Comparison of ENCODE assay signal across 14 cellular contexts in the genomic region with DNA sequence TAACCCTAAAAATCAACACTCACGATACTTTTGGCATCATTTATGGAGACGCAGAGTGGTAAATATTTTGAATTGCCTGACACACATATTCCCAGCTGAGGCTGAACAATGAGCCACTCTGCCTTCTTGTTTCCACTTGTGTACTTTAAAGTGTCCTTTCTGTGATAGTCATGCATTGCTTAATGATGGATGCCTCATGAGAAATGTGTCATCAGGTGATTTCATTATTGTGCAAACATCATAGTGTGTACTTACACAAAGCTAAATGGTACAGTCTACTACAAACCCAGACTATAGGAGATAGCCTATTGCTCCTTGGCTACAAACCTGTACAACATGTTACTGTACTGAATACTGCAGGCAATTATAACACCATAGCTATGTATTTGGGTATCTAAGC. TPM values are rescaled to one million over a fixed set of nuclear protein-coding genes. Genes with fewer than 3 reads are reported as not detected.
DNase-seq lines count a peak whose midpoint lies in the region; ATAC-seq and TF ChIP-seq lines count a peak whose summit lies in the region.
"Had no signal": no experiment of that assay in that cellular context is flagged by ENCODE, and none has a peak within 500 bp of the region (broad histone marks: within the 10 kb centered on the region; RNA-seq: fewer than 3 reads in every experiment).

No MANE protein-coding gene starts in this region.

- no peak for TF ChIP-seq POLR2A in gastrocnemius medialis (IDR thresholded peaks at IDR 0.05)

- no peak overlapping the region for H4K8ac ChIP-seq in H9 (replicated peaks; ENCODE audit: insufficient read length, low read depth, low read length)

- H3K56ac ChIP-seq in H9 (ENCODE audit: insufficient read length, low read depth, low read length) = no peak overlapping the region

- H2BK12ac ChIP-seq in H9 (ENCODE audit: insufficient read length, low read depth, low read length) = no peak overlapping the region

- ATAC-seq in gastrocnemius medialis = peak; percentile 64 to 73

- no peak overlapping the region for H3K14ac ChIP-seq in H9 (ENCODE audit: insufficient read depth, low read length)

- H2AFZ ChIP-seq in H9 (ENCODE audit: low read length) = no peak overlapping the region

- H4K91ac ChIP-seq in H9 (ENCODE audit: insufficient read length, low read depth, low read length) = no peak overlapping the region

- H3K4me2 ChIP-seq in H9 (ENCODE audit: insufficient read depth, insufficient read length, low read length) = no peak overlapping the region

- no peak overlapping the region for H2BK15ac ChIP-seq in H9 (ENCODE audit: low read depth, low read length)

- H3K9me3 ChIP-seq in gastrocnemius medialis (no peaks in the 10 kb centered on the region), H9 (ENCODE audit: control insufficient read depth, low read depth, low read length) (no peaks in the 10 kb centered on the region)
- H3K9me3 ChIP-seq: BE2C, right atrium auricular region, vagina had no signal

- H3K4me1 ChIP-seq in gastrocnemius medialis (no peaks in the 10 kb centered on the region), H9 (ENCODE audit: insufficient read depth, low read length) (no peaks in the 10 kb centered on the region)
- H3K4me1 ChIP-seq: BE2C, right atrium auricular region had no signal

- no peak for TF ChIP-seq CTCF in gastrocnemius medialis (IDR thresholded peaks at IDR 0.05 in 4 of 5, conservative IDR thresholded peaks at IDR 0.05 in 1 of 5)
- TF ChIP-seq CTCF in H9 (conservative IDR thresholded peaks at IDR 0.05) = no peak

- no peaks in the 10 kb centered on the region for H3K79me1 ChIP-seq in H9 (ENCODE audit: insufficient read depth, low read depth, low read length, poor library complexity, severe bottlenecking)

- no peak overlapping the region for H2BK120ac ChIP-seq in H9 (ENCODE audit: low read depth, low read length, poor library complexity, severe bottlenecking)

- H3K4me1 Mint-ChIP-seq in H9 = no peaks in the 10 kb centered on the region
- H3K4me1 Mint-ChIP-seq: activated naive CD4-positive, alpha-beta T cell treated with anti-CD3 and anti-CD28 coated beads, Interleukin-2, amount 10 ng/mL, durations not matched to agents 7 days and 5 days had no signal

- H3K4me3 ChIP-seq in gastrocnemius medialis = no peak overlapping the region
- H3K4me3 ChIP-seq: lung, right atrium auricular region, vagina had no signal

- H3K79me2 ChIP-seq in H9 (ENCODE audit: insufficient read depth, low read length) = no peaks in the 10 kb centered on the region

- H2BK5ac ChIP-seq in H9 (ENCODE audit: insufficient read length, low read length) = no peak overlapping the region

- H3K23ac ChIP-seq in H9 (ENCODE audit: insufficient read length, low read depth, low read length) = no peak overlapping the region

- H2BK20ac ChIP-seq in H9 (ENCODE audit: low read depth, low read length, poor library complexity, severe bottlenecking) = no peak overlapping the region

- intact Hi-C loops in gastrocnemius medialis (cut with DNase I; ENCODE audit: low total_unique reads) = no loop called here

- H3K27ac ChIP-seq in gastrocnemius medialis (no peak overlapping the region), H9 (ENCODE audit: insufficient read length, low read depth, low read length) (no peak overlapping the region)
- H3K27ac ChIP-seq: right atrium auricular region, vagina had no signal

- peaks cover 0 to 28% of the 10 kb centered on the region in 2 donors for H3K36me3 ChIP-seq in gastrocnemius medialis

- H3K9ac ChIP-seq in H9 (ENCODE audit: extremely low read depth, insufficient read length, low read length) = no peak overlapping the region

- DNase-seq in NCI-H510A treated with DMSO at 0.1 percent for 48 hours (lab: John Stamatoyannopoulos, UW) (peak; percentile 19), NCI-H510A (lab: John Stamatoyannopoulos, UW) (no peak), NCI-H774 (lab: John Stamatoyannopoulos, UW) (peak; percentile 67), fibroblast of gingiva (ENCODE audit: low read depth) (peak; percentile 80), gastrocnemius medialis (no peak), H9 (no peak)
- no peak for DNase-seq in activated CD8-positive, alpha-beta memory T cell treated with anti-CD3 and anti-CD28 coated beads, Interleukin-2, amount 50 U/mL, for 4 hours
- no peak for DNase-seq in activated naive CD4-positive, alpha-beta T cell treated with Interleukin-2 at 50 U/mL for 16 hours
- DNase-seq: activated CD4-positive, alpha-beta T cell treated with anti-CD3 and anti-CD28 coated beads for 4 hours; activated naive CD4-positive, alpha-beta T cell treated with anti-CD3 and anti-CD28 coated beads, Interleukin-2, amount 10 ng/mL, durations not matched to agents 7 days and 5 days; BE2C had no signal

- H3K18ac ChIP-seq in H9 (ENCODE audit: insufficient read length, low read depth, low read length) = no peak overlapping the region

- no peaks in the 10 kb centered on the region for H3K27me3 ChIP-seq in gastrocnemius medialis
- no peaks in the 10 kb centered on the region for H3K27me3 ChIP-seq in H9 (ENCODE audit: insufficient read depth, low read length)
- H3K27me3 ChIP-seq: BE2C, right atrium auricular region, vagina had no signal

- H4K5ac ChIP-seq in H9 (ENCODE audit: insufficient read length, low read depth, low read length) = no peak overlapping the region

- H3K4me3 Mint-ChIP-seq in H9 = no peak overlapping the region
- H3K4me3 Mint-ChIP-seq: activated naive CD4-positive, alpha-beta T cell treated with anti-CD3 and anti-CD28 coated beads, Interleukin-2, amount 10 ng/mL, durations not matched to agents 7 days and 5 days had no signal

- in situ Hi-C loops in gastrocnemius medialis (cut with MboI; ENCODE audit: low sequenced_read_pairs in 4 of 4) = no loop called here

- H3K27me3 Mint-ChIP-seq in H9 (ENCODE audit: low read depth) = no peaks in the 10 kb centered on the region
- H3K27me3 Mint-ChIP-seq: activated naive CD4-positive, alpha-beta T cell treated with anti-CD3 and anti-CD28 coated beads, Interleukin-2, amount 10 ng/mL, durations not matched to agents 7 days and 5 days had no signal

- H3K36me3 Mint-ChIP-seq in H9 (ENCODE audit: insufficient read depth in 1 of 3, low read depth in 3 of 3) = peaks cover 4 to 33% (median 27%) of the 10 kb centered on the region in 3 experiments; a peak in 6 of 7 replicates

- no peaks in the 10 kb centered on the region for H4K20me1 ChIP-seq in H9 (ENCODE audit: control insufficient read depth, insufficient read depth, insufficient read length)

- H3K23me2 ChIP-seq in H9 (ENCODE audit: insufficient read length, low read depth, low read length, poor library complexity, severe bottlenecking) = no peaks in the 10 kb centered on the region

- no peak overlapping the region for H2AK5ac ChIP-seq in H9 (ENCODE audit: insufficient read length, low read length)

- H3K9me3 Mint-ChIP-seq in H9 = no peaks in the 10 kb centered on the region
- H3K9me3 Mint-ChIP-seq: activated naive CD4-positive, alpha-beta T cell treated with anti-CD3 and anti-CD28 coated beads, Interleukin-2, amount 10 ng/mL, durations not matched to agents 7 days and 5 days had no signal

- H3K27ac Mint-ChIP-seq in H9 = no peak overlapping the region
- H3K27ac Mint-ChIP-seq: activated naive CD4-positive, alpha-beta T cell treated with anti-CD3 and anti-CD28 coated beads, Interleukin-2, amount 10 ng/mL, durations not matched to agents 7 days and 5 days had no signal

- no peak overlapping the region for H3T11ph ChIP-seq in H9 (ENCODE audit: low read length)

- no peak overlapping the region for H3K4ac ChIP-seq in H9 (ENCODE audit: low read depth, low read length)

- whole genome bisulfite sequencing in H9 (ENCODE audit: extremely low coverage, insufficient read length, low lambda C conversion rate) = 100% methylated on average over 1 of the region's 2 CpGs

RNA-seq across cellular contexts. Expression of a gene that starts 44.2 kb away (rescaled TPM):
- total RNA-seq in gastrocnemius medialis = 10 to 100 TPM in 1 of 4 donors, 1 to 10 TPM in 3; 5.3 to 12.3 (median 5.9) TPM
- total RNA-seq in H9 (2021) = 37.1 and 40.7 TPM in 2 replicates

RNA-seq across cellular contexts. Expression of a gene that starts 44.3 kb away (rescaled TPM):
- 10 to 100 TPM in 3 of 4 donors, 1 to 10 TPM in 1; 9.0 to 21.1 (median 11.9) TPM for total RNA-seq in gastrocnemius medialis
- total RNA-seq in H9 (2021) = 13.8 and 17.0 TPM in 2 replicates

RNA-seq across cellular contexts. Expression of a gene that starts 48.2 kb away (rescaled TPM):
- total RNA-seq in gastrocnemius medialis (under 1 TPM in 3 of 4 donors, not detected in 1; 0.09 to 0.49 (median 0.36) TPM), H9 (2021) (0.15 TPM in 1 of 2 replicates, not detected in the other)
- total RNA-seq: vagina had no signal

Comparison
In these comparisons a context has a peak if more than half of its experiments do, and no peak if none do; other contexts are left out.
1. DNase-seq: peak in NCI-H510A treated with DMSO at 0.1 percent for 48 hours (single experiment), NCI-H774 (single experiment) and fibroblast of gingiva (single experiment); none in NCI-H510A (single experiment), gastrocnemius medialis (0 of 2), activated CD8-positive, alpha-beta memory T cell treated with anti-CD3 and anti-CD28 coated beads, Interleukin-2, amount 50 U/mL, for 4 hours (single experiment), activated naive CD4-positive, alpha-beta T cell treated with Interleukin-2 at 50 U/mL for 16 hours (single experiment) and H9 (single experiment).